ENCODE assay signal across 17 cellular contexts in genomic region chr9:89928521-89929275, GRCh38.
"Had no signal": no experiment of that assay in that cellular context is flagged by ENCODE, and none has a peak within 500 bp of the region (broad histone marks: within the 10 kb centered on the region; RNA-seq: fewer than 3 reads in every experiment).

No MANE protein-coding gene starts in this region.

- ATAC-seq: foreskin keratinocyte; mucosa of descending colon; natural killer cell; stimulated activated effector memory CD8-positive, alpha-beta T cell treated with anti-CD3 and anti-CD28 coated beads, Interleukin-12 subunit alpha, Interleukin-12 subunit beta, amount 100 ng/mL, for 72 hours; stimulated activated naive CD8-positive, alpha-beta T cell treated with anti-CD3 and anti-CD28 coated beads, Interleukin-15, Interleukin-2, amounts not matched to agents 100 U/mL and 50 U/mL, for 24 hours; upper lobe of right lung had no signal

- H3K27ac ChIP-seq: foreskin keratinocyte, neural progenitor cell, pancreas, suprapubic skin, thyroid gland, upper lobe of right lung, vagina had no signal

- H3K27me3 ChIP-seq: neural progenitor cell, pancreas, suprapubic skin, thyroid gland, upper lobe of right lung, vagina had no signal

- H3K4me1 ChIP-seq: foreskin keratinocyte, neural progenitor cell, vagina had no signal

- H3K9ac ChIP-seq: neural progenitor cell had no signal

- H3K36me3 Mint-ChIP-seq: natural killer cell; neural progenitor cell; stimulated activated effector memory CD8-positive, alpha-beta T cell treated with anti-CD3 and anti-CD28 coated beads, Interleukin-12 subunit alpha, Interleukin-12 subunit beta, amount 100 ng/mL, for 72 hours had no signal

- H2AFZ ChIP-seq: neural progenitor cell had no signal

- H3K9me3 Mint-ChIP-seq: natural killer cell; neural progenitor cell; stimulated activated effector memory CD8-positive, alpha-beta T cell treated with anti-CD3 and anti-CD28 coated beads, Interleukin-12 subunit alpha, Interleukin-12 subunit beta, amount 100 ng/mL, for 72 hours had no signal

- H3K36me3 ChIP-seq: neural progenitor cell, pancreas, suprapubic skin, thyroid gland, upper lobe of right lung, vagina had no signal

- DNase-seq: effector memory CD4-positive, alpha-beta T cell; foreskin keratinocyte; kidney glomerular epithelial cell; mammary epithelial cell; mucosa of descending colon; natural killer cell; nucleus accumbens; pancreas; stimulated activated CD4-positive, alpha-beta T cell treated with anti-CD3 and anti-CD28 coated beads, Interleukin-4, amount 100 ng/mL, for 1 hour; stimulated activated CD8-positive, alpha-beta memory T cell treated with anti-CD3 and anti-CD28 coated beads, Interleukin-4, amount 100 ng/mL, for 48 hours; stimulated activated naive CD8-positive, alpha-beta T cell treated with anti-CD3 and anti-CD28 coated beads, Interleukin-15, Interleukin-2, amounts not matched to agents 100 U/mL and 50 U/mL, for 24 hours; thyroid gland; upper lobe of right lung had no signal

- H3K4me3 ChIP-seq: mucosa of descending colon, neural progenitor cell, pancreas, suprapubic skin, thyroid gland, upper lobe of right lung, vagina had no signal

- H3K4me3 Mint-ChIP-seq: natural killer cell; neural progenitor cell; stimulated activated effector memory CD8-positive, alpha-beta T cell treated with anti-CD3 and anti-CD28 coated beads, Interleukin-12 subunit alpha, Interleukin-12 subunit beta, amount 100 ng/mL, for 72 hours had no signal

- H3K9me3 ChIP-seq: mucosa of descending colon, pancreas, suprapubic skin, thyroid gland, upper lobe of right lung, vagina had no signal

- H3K27ac Mint-ChIP-seq: natural killer cell; neural progenitor cell; stimulated activated effector memory CD8-positive, alpha-beta T cell treated with anti-CD3 and anti-CD28 coated beads, Interleukin-12 subunit alpha, Interleukin-12 subunit beta, amount 100 ng/mL, for 72 hours had no signal

- H3K4me2 ChIP-seq: neural progenitor cell had no signal
